Comparison of ENCODE assay signal across 9 cellular contexts in the genomic region with DNA sequence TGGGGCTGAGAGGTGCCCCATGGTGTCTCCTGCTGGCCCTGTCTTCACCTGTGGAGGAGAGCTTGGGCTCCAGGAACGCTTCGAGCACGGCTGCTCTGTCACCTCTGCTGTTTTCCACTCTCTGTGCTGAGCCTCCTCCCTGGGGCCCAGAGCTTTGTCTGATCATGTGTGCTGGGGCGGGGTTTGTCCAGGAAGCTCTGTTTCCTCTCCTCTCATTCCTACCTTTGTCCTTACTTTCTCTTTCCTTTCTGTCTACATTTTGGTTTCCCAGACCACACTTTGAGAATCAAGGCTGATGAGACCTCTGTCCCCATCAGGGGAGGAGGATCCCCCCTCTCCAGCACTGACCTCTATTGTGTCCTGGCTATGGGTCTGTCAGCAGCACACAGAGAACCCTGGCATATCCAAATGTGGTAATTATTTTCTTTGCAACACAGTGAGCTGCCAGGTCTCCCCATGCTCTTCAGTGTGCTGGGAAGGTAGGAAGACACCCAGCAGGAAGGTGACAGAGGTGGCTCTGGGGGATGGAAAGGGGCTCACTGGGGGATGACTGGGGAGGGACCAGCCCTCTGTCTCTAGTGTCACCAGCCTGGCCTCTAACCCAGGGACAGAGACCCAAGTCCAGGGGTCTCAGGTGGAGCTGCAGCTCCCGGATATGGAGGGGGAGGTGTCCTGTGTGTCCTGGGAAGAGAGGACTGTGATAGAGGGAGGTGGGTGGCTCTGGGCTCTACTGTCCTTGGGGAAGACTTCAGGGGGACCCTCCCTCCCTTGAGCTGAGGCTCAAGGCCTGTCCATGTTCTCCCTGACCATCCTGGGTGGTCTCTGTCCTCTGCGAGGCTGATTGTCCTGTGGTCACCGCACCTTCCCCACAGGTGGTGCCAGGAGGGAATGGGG. TPM values are rescaled to one million over a fixed set of nuclear protein-coding genes. Genes with fewer than 3 reads are reported as not detected.
DNase-seq lines count a peak whose midpoint lies in the region; ATAC-seq and TF ChIP-seq lines count a peak whose summit lies in the region.
"Had no signal": no experiment of that assay in that cellular context is flagged by ENCODE, and none has a peak within 500 bp of the region (broad histone marks: within the 10 kb centered on the region; RNA-seq: fewer than 3 reads in every experiment).

Gene CEACAM1 (minus strand): TSS at position 128 of the 894 bp plus-strand sequence. CDS start 107 bp downstream, at position 21.

- peak within 1 kb of the TSS; percentile 31 for H3K27ac ChIP-seq in vagina

- no peaks in the 10 kb centered on the region for H3K9me3 Mint-ChIP-seq in T-helper 2 cell treated with Interferon-gamma antibody and Interleukin-4, amounts not matched to agents 5 μg/mL and 100 μg/mL, for 36 hours
- H3K9me3 Mint-ChIP-seq in naive B cell: no peaks in the 10 kb centered on the region

- no peak for TF ChIP-seq CTCF in cardiac fibroblast (IDR thresholded peaks at IDR 0.05; ENCODE audit: low read depth, low read length)
- no peak for TF ChIP-seq CTCF in vagina (IDR thresholded peaks at IDR 0.05)

- H3K4me3 ChIP-seq in cardiac fibroblast (replicated peaks in 1 of 2; ENCODE audit: low read depth in 2 of 2, low read length in 2 of 2): no peak within 1 kb of the TSS
- peak within 1 kb of the TSS in 1 of 2 donors; percentile 28 for H3K4me3 ChIP-seq in vagina

- no peaks in the 10 kb centered on the region for H3K9me3 ChIP-seq in vagina

- DNase-seq in NCI-H345 (lab: John Stamatoyannopoulos, UW) (peak; percentile 16), NCI-H345 treated with DMSO at 0.1 percent for 48 hours (lab: John Stamatoyannopoulos, UW; ENCODE audit: unreplicated experiment) (no peak), cardiac fibroblast (ENCODE audit: low read depth in 2 of 2) (peak; percentile 16 to 34), naive B cell (peak; percentile 28), vagina (ENCODE audit: extremely low spot score in 2 of 2) (no peak), hippocampal formation (lab: John Stamatoyannopoulos, UW) (no peak)
- DNase-seq in T-helper 2 cell treated with Interferon-gamma antibody and Interleukin-4, amounts not matched to agents 5 μg/mL and 100 μg/mL, for 36 hours (ENCODE audit: low spot score): peak; percentile 45

- ATAC-seq in naive B cell (ENCODE audit: low read depth in 2 of 2): peak; percentile 67 to 70
- no peak for ATAC-seq in HG03135 (IDR thresholded peaks at IDR 0.05; ENCODE audit: unreplicated experiment)

- H3K27me3 Mint-ChIP-seq in T-helper 2 cell treated with Interferon-gamma antibody and Interleukin-4, amounts not matched to agents 5 μg/mL and 100 μg/mL, for 36 hours (ENCODE audit: low read depth): no peaks in the 10 kb centered on the region
- H3K27me3 Mint-ChIP-seq in naive B cell: no peaks in the 10 kb centered on the region

- H3K36me3 Mint-ChIP-seq in T-helper 2 cell treated with Interferon-gamma antibody and Interleukin-4, amounts not matched to agents 5 μg/mL and 100 μg/mL, for 36 hours (ENCODE audit: low read depth): peaks cover 12% of the 10 kb centered on the region
- H3K36me3 Mint-ChIP-seq in naive B cell: no peaks in the 10 kb centered on the region

- H3K4me1 ChIP-seq in vagina: peaks cover 15% of the 10 kb centered on the region

- H3K27ac Mint-ChIP-seq in T-helper 2 cell treated with Interferon-gamma antibody and Interleukin-4, amounts not matched to agents 5 μg/mL and 100 μg/mL, for 36 hours: peak within 1 kb of the TSS; percentile 90
- peak within 1 kb of the TSS; percentile 77 to 97 (median 90) for H3K27ac Mint-ChIP-seq in naive B cell

- intact Hi-C loops in vagina (cut with DNase I): loop anchor here (10.0 kb wide), 1 partner anchor 64 kb away; no protein-coding TSS in a partner anchor

- TF ChIP-seq POLR2A in vagina (IDR thresholded peaks at IDR 0.05): no peak

- no peaks in the 10 kb centered on the region for H3K36me3 ChIP-seq in vagina

- no peaks in the 10 kb centered on the region for H3K27me3 ChIP-seq in vagina

- peaks cover 43% of the 10 kb centered on the region for H3K4me1 Mint-ChIP-seq in T-helper 2 cell treated with Interferon-gamma antibody and Interleukin-4, amounts not matched to agents 5 μg/mL and 100 μg/mL, for 36 hours (ENCODE audit: low read depth)
- peaks cover 36 to 45% (median 40%) of the 10 kb centered on the region in 3 donors for H3K4me1 Mint-ChIP-seq in naive B cell

- H3K4me3 Mint-ChIP-seq in T-helper 2 cell treated with Interferon-gamma antibody and Interleukin-4, amounts not matched to agents 5 μg/mL and 100 μg/mL, for 36 hours: peak within 1 kb of the TSS; percentile 87
- peak within 1 kb of the TSS; percentile 76 to 97 (median 88) for H3K4me3 Mint-ChIP-seq in naive B cell

RNA-seq across cellular contexts. Expression of gene CEACAM1, which starts in this region (rescaled TPM):
- 1 to 10 TPM in 5 of 6 donors, not detected in 1; 2.8 to 4.3 (median 3.4) TPM for polyA plus RNA-seq in naive B cell (ENCODE audit: low read depth in 6 of 6)
- 24.3 TPM for total RNA-seq in vagina
- polyA plus RNA-seq: AG04450 had no signal

Comparison
In these comparisons a context has a peak if more than half of its experiments do, and no peak if none do; other contexts are left out.
1. DNase-seq: peak in NCI-H345 (single experiment), T-helper 2 cell treated with Interferon-gamma antibody and Interleukin-4, amounts not matched to agents 5 μg/mL and 100 μg/mL, for 36 hours (single experiment), cardiac fibroblast (2 of 2) and naive B cell (single experiment); none in NCI-H345 treated with DMSO at 0.1 percent for 48 hours (single experiment), vagina (0 of 2) and hippocampal formation (0 of 2).